In genomic region chr3:176683382-176683781, GRCh38 we compare ENCODE assay signal across 32 cellular contexts.
"Had no signal": no experiment of that assay in that cellular context is flagged by ENCODE, and none has a peak within 500 bp of the region (broad histone marks: within the 10 kb centered on the region; RNA-seq: fewer than 3 reads in every experiment).

No MANE protein-coding gene starts in this region.

- H3K27me3 Mint-ChIP-seq: activated CD4-positive, alpha-beta memory T cell treated with anti-CD3 and anti-CD28 coated beads, Interleukin-2, amount 10 ng/mL, durations not matched to agents 7 days and 5 days; activated CD8-positive, alpha-beta memory T cell treated with anti-CD3 and anti-CD28 coated beads, Interleukin-2, amount 10 ng/mL, durations not matched to agents 7 days and 5 days; activated naive CD8-positive, alpha-beta T cell treated with anti-CD3 and anti-CD28 coated beads for 36 hours had no signal

- ATAC-seq: activated CD8-positive, alpha-beta memory T cell treated with anti-CD3 and anti-CD28 coated beads, Interleukin-2, amount 10 ng/mL, durations not matched to agents 7 days and 5 days; Right ventricle myocardium inferior had no signal

- DNase-seq: activated CD4-positive, alpha-beta memory T cell treated with anti-CD3 and anti-CD28 coated beads, Interleukin-2, amount 10 ng/mL, durations not matched to agents 7 days and 5 days; activated CD4-positive, alpha-beta T cell treated with anti-CD3 and anti-CD28 coated beads for 1 hour; activated CD4-positive, alpha-beta T cell treated with anti-CD3 and anti-CD28 coated beads for 48 hours; activated CD4-positive, CD25-positive, alpha-beta regulatory T cell; activated CD8-positive, alpha-beta memory T cell treated with anti-CD3 and anti-CD28 coated beads for 24 hours; activated CD8-positive, alpha-beta memory T cell treated with anti-CD3 and anti-CD28 coated beads, Interleukin-2, amount 10 ng/mL, durations not matched to agents 7 days and 5 days; activated CD8-positive, alpha-beta memory T cell treated with anti-CD3 and anti-CD28 coated beads, Interleukin-2, amount 50 U/mL, for 48 hours; activated effector memory CD4-positive, alpha-beta T cell treated with anti-CD3 and anti-CD28 coated beads, Interleukin-2, amount 50 U/mL, for 16 hours; activated naive CD4-positive, alpha-beta T cell; activated naive CD4-positive, alpha-beta T cell treated with anti-CD3 and anti-CD28 coated beads, Interleukin-2, amount 50 U/mL, for 16 hours; activated naive CD8-positive, alpha-beta T cell treated with anti-CD3 and anti-CD28 coated beads for 36 hours; activated T-cell treated with anti-CD3 and anti-CD28 coated beads, Interleukin-2, amount 50 U/mL, for 48 hours; amniotic stem cell; aorta; brain microvascular endothelial cell; central memory CD4-positive, alpha-beta T cell; MG63; NCI-H1048; NCI-H1105 treated with DMSO at 0.1 percent for 48 hours; NCI-H1436; NCI-H1694; NCI-H1930; NCI-H2171; NCI-H510A; NCI-H526; NCI-H748 treated with DMSO at 0.1 percent for 48 hours; PC-9; SW 1271; T-helper 1 cell; T-helper 2 cell; T-helper 9 cell had no signal

- H3K27ac Mint-ChIP-seq: activated CD4-positive, alpha-beta memory T cell treated with anti-CD3 and anti-CD28 coated beads, Interleukin-2, amount 10 ng/mL, durations not matched to agents 7 days and 5 days; activated CD8-positive, alpha-beta memory T cell treated with anti-CD3 and anti-CD28 coated beads, Interleukin-2, amount 10 ng/mL, durations not matched to agents 7 days and 5 days; activated naive CD8-positive, alpha-beta T cell treated with anti-CD3 and anti-CD28 coated beads for 36 hours had no signal

- H3K36me3 Mint-ChIP-seq: activated CD8-positive, alpha-beta memory T cell treated with anti-CD3 and anti-CD28 coated beads, Interleukin-2, amount 10 ng/mL, durations not matched to agents 7 days and 5 days; activated naive CD8-positive, alpha-beta T cell treated with anti-CD3 and anti-CD28 coated beads for 36 hours had no signal

- H3K4me1 Mint-ChIP-seq: activated CD4-positive, alpha-beta memory T cell treated with anti-CD3 and anti-CD28 coated beads, Interleukin-2, amount 10 ng/mL, durations not matched to agents 7 days and 5 days; activated CD8-positive, alpha-beta memory T cell treated with anti-CD3 and anti-CD28 coated beads, Interleukin-2, amount 10 ng/mL, durations not matched to agents 7 days and 5 days; activated naive CD8-positive, alpha-beta T cell treated with anti-CD3 and anti-CD28 coated beads for 36 hours had no signal

- H3K4me3 Mint-ChIP-seq: activated CD4-positive, alpha-beta memory T cell treated with anti-CD3 and anti-CD28 coated beads, Interleukin-2, amount 10 ng/mL, durations not matched to agents 7 days and 5 days; activated CD8-positive, alpha-beta memory T cell treated with anti-CD3 and anti-CD28 coated beads, Interleukin-2, amount 10 ng/mL, durations not matched to agents 7 days and 5 days; activated naive CD8-positive, alpha-beta T cell treated with anti-CD3 and anti-CD28 coated beads for 36 hours had no signal
